ENCODE assay signal across 8 cellular contexts in the genomic region with DNA sequence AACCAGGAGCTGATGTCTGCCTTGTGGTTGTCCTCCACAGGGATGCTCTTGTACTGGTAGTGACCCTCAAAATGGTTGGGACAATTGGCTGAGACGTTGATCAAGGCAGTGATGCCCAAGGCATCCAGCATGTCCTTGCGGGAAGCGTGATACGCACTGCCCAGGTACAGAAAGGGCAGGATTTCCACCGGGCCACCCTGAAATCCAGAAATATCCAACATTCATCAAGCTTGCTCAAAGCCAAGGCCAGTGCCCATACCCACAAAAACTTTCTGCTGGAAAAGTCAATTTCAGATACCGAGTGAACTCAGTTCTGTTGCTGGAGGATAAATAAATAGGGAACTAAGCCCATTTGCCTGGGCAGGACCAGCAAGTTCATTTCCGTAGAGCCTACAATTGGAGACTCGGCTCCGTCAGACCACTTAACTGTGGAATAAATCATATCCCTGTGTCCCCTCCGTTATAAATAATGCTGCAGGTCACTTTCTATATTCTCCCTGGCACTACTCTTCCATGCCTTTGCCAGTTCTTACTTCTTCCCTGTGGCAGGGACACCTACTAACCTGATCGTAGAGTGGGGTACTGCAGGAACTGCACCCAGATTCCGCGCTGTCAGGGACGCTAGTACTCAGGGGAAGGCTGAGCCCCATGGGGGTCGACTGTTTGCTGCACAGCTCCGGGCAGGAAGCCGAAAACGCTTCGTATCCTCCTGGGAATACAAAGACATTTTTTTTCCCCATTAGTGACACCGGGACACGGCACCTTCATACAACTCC. TPM values are rescaled to one million over a fixed set of nuclear protein-coding genes. Genes with fewer than 3 reads are reported as not detected.
DNase-seq lines count a peak whose midpoint lies in the region; TF ChIP-seq lines count a peak whose summit lies in the region.

No MANE protein-coding gene starts in this region.

- H3K4me3 ChIP-seq in SJSA1 (peak overlapping the region; percentile 75), epithelial cell of esophagus (ENCODE audit: low read length) (peak overlapping the region; percentile 99)

- TF ChIP-seq CTCF in epithelial cell of esophagus (IDR thresholded peaks at IDR 0.05; ENCODE audit: insufficient read depth, low read depth, low read length, missing control alignments), result no peak

- no peaks in the 10 kb centered on the region for H3K9me3 ChIP-seq in SJSA1 (replicated peaks)

- peaks cover 53% of the 10 kb centered on the region for H3K36me3 ChIP-seq in SJSA1

- H3K27ac ChIP-seq in SJSA1, result peak overlapping the region; percentile 99

- H3K4me1 ChIP-seq in SJSA1 (replicated peaks), result peaks cover 67% of the 10 kb centered on the region

- no peaks in the 10 kb centered on the region for H3K27me3 ChIP-seq in SJSA1 (replicated peaks)

- DNase-seq in DMS 273 (lab: John Stamatoyannopoulos, UW; ENCODE audit: unreplicated experiment) (peak; percentile 67), DMS 273 treated with DMSO at 0.1 percent for 48 hours (lab: John Stamatoyannopoulos, UW) (no peak), SJSA1 (ENCODE audit: low read depth in 1 of 2, low spot score in 2 of 2) (peak in 1 of 2 experiments; percentile 70), epithelial cell of esophagus (ENCODE audit: low read depth) (no peak), myocyte (ENCODE audit: low read depth) (peak; percentile 53), cortex of kidney (lab: John Stamatoyannopoulos, UW) (no peak), DMS153 treated with DMSO at 0.1 percent for 48 hours (lab: John Stamatoyannopoulos, UW; ENCODE audit: unreplicated experiment) (no peak), NOMO-1 treated with DMSO at 0.1 percent for 48 hours (lab: John Stamatoyannopoulos, UW; ENCODE audit: unreplicated experiment) (no peak)

RNA-seq across cellular contexts. Expression of a gene that starts 1.2 kb away (rescaled TPM):
- 322 and 475 TPM in 2 replicates for total RNA-seq in SJSA1 (2014; rRNA removed; shearing (Covaris generic))
- 78.1 and 127 TPM in 2 replicates for total RNA-seq in myocyte
- polyA plus RNA-seq in myocyte (2012), result 62.7 TPM

Comparison
In these comparisons a context has a peak if more than half of its experiments do, and no peak if none do; other contexts are left out.
1. DNase-seq: peak in DMS 273 (single experiment) and myocyte (single experiment); none in DMS 273 treated with DMSO at 0.1 percent for 48 hours (single experiment), epithelial cell of esophagus (single experiment), cortex of kidney (single experiment), DMS153 treated with DMSO at 0.1 percent for 48 hours (single experiment) and NOMO-1 treated with DMSO at 0.1 percent for 48 hours (single experiment).